17 cellular contexts compared by ENCODE assay signal in the genomic region with DNA sequence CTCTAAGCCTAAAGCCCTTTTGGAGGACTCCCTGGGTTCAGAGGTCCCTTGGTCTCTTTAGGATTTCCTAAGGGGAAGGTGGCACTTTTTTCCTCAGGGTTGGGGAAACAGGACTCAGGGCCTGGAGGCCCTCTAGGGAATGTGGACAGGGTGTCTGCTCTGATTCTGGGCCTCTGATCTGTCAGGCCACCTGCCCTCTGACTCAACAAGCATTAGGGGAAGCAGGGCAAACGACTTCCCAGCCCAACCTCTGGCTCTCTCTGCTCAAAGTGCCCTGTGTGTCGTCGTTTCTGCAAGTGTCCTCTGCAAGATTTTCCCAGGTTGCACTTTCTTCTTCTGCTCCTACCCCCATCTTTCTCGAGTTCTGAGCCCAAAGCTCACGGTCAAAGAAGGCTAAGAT. TPM values are rescaled to one million over a fixed set of nuclear protein-coding genes. Genes with fewer than 3 reads are reported as not detected.
A peak's percentile ranks its signal among the peaks of the same experiment; 100 is the strongest.
DNase-seq lines count a peak whose midpoint lies in the region; ATAC-seq and TF ChIP-seq lines count a peak whose summit lies in the region.
"Had no signal": no experiment of that assay in that cellular context is flagged by ENCODE, and none has a peak within 500 bp of the region (broad histone marks: within the 10 kb centered on the region; RNA-seq: fewer than 3 reads in every experiment).

No MANE protein-coding gene starts in this region.

- TF ChIP-seq CTCF in NB4 (IDR thresholded peaks at IDR 0.05; ENCODE audit: low read depth, low read length): no peak

- H3K9ac ChIP-seq in muscle layer of colon (ENCODE audit: low read length): no peak overlapping the region

- H3K36me3 ChIP-seq in muscle layer of colon (ENCODE audit: insufficient read depth, low read length): no peaks in the 10 kb centered on the region
- H3K36me3 ChIP-seq in aorta (ENCODE audit: control insufficient read depth in 1 of 2, insufficient read depth in 2 of 2, low read length in 1 of 2): no peaks in the 10 kb centered on the region

- no peak for DNase-seq in Right ventricle myocardium superior
- no peak for DNase-seq in cardiac septum (ENCODE audit: low spot score)
- peak; percentile 69 for DNase-seq in NB4 (ENCODE audit: low read depth)
- peak; percentile 28 to 29 for DNase-seq in aorta
- DNase-seq in mucosa of gallbladder (ENCODE audit: low spot score): no peak
- DNase-seq in SHP77 treated with DMSO at 0.1 percent for 48 hours (lab: John Stamatoyannopoulos, UW): no peak
- DNase-seq in NCI-H146 treated with DMSO at 0.1 percent for 48 hours (lab: John Stamatoyannopoulos, UW; ENCODE audit: unreplicated experiment): no peak
- DNase-seq: 8988T, GF-D8, NCI-H1092, NCI-H146, NCI-H2081 treated with DMSO at 0.1 percent for 48 hours, NCI-H510A treated with DMSO at 0.1 percent for 48 hours, SIG-M5 had no signal

- H3K27ac ChIP-seq in muscle layer of colon (ENCODE audit: low read depth, low read length) (peak overlapping the region; percentile 52), aorta (ENCODE audit: low read depth in 1 of 2, low read length in 2 of 2) (no peak overlapping the region)

- H3K9me3 ChIP-seq in muscle layer of colon (ENCODE audit: low read length) (no peaks in the 10 kb centered on the region), aorta (ENCODE audit: control insufficient read depth, low read length) (no peaks in the 10 kb centered on the region)

- H3K4me1 ChIP-seq in muscle layer of colon (ENCODE audit: insufficient read depth, low read length) (peaks cover 47% of the 10 kb centered on the region), aorta (ENCODE audit: control insufficient read depth in 1 of 2, insufficient read depth in 2 of 2, low read length in 2 of 2) (no peaks in the 10 kb centered on the region)

- intact Hi-C loops in Right ventricle myocardium superior (cut with DNase I) (no loop called here), cardiac septum (cut with DNase I) (no loop called here), aorta (cut with DNase I) (no loop called here)

- H3K4me3 ChIP-seq in NB4 (ENCODE audit: low read depth, low read length) (no peak overlapping the region), muscle layer of colon (ENCODE audit: low read depth in 1 of 2, low read length in 2 of 2) (no peak overlapping the region), aorta (ENCODE audit: low read length in 2 of 2) (no peak overlapping the region)

- TF ChIP-seq POLR2A in NB4 (IDR thresholded peaks at IDR 0.05; ENCODE audit: extremely low read depth, insufficient read length): no peak

- H3K27me3 ChIP-seq in muscle layer of colon (ENCODE audit: control insufficient read depth in 1 of 2, insufficient read depth in 2 of 2, low read length in 2 of 2) (no peaks in the 10 kb centered on the region), aorta (ENCODE audit: control insufficient read depth in 1 of 2, insufficient read depth in 2 of 2, low read length in 1 of 2) (no peaks in the 10 kb centered on the region)

- 19 to 25% methylated on average over 5 of the region's 5 CpGs for WGBS in aorta, 2 donors

- peak; percentile 4 for ATAC-seq in Right ventricle myocardium superior (ENCODE audit: poor library complexity)
- no peak for ATAC-seq in aorta (ENCODE audit: low FRiP score)
- ATAC-seq: HepG2 had no signal

RNA-seq across cellular contexts. Expression of a gene that starts 6.6 kb away (rescaled TPM):
- total RNA-seq in Right ventricle myocardium superior (157 TPM), cardiac septum (164 TPM), aorta (1,000 to 10,000 TPM in 1 of 2 donors, 100 to 1,000 TPM in 1; 799 to 1,001 TPM), mucosa of gallbladder (351 TPM)
- polyA plus RNA-seq in aorta: 100 to 1,000 TPM in 1 of 2 donors, 10 to 100 TPM in 1; 99.2 to 457 TPM
- total RNA-seq: OCI-LY7 had no signal

RNA-seq across cellular contexts. Expression of a gene that starts 18.9 kb away (rescaled TPM):
- total RNA-seq in Right ventricle myocardium superior (2.9 TPM), cardiac septum (0.51 TPM), aorta (1 to 10 TPM; 1.8 to 4.4 TPM), mucosa of gallbladder (5.2 TPM)
- 1 to 10 TPM in 1 of 2 donors, under 1 TPM in 1; 0.25 to 2.1 TPM for polyA plus RNA-seq in aorta

Comparison
In these comparisons a context has a peak if more than half of its experiments do, and no peak if none do; other contexts are left out.
1. DNase-seq: peak in NB4 (single experiment) and aorta (2 of 2); none in Right ventricle myocardium superior (single experiment), cardiac septum (single experiment), mucosa of gallbladder (single experiment), SHP77 treated with DMSO at 0.1 percent for 48 hours (single experiment) and NCI-H146 treated with DMSO at 0.1 percent for 48 hours (single experiment).